In the genomic region with DNA sequence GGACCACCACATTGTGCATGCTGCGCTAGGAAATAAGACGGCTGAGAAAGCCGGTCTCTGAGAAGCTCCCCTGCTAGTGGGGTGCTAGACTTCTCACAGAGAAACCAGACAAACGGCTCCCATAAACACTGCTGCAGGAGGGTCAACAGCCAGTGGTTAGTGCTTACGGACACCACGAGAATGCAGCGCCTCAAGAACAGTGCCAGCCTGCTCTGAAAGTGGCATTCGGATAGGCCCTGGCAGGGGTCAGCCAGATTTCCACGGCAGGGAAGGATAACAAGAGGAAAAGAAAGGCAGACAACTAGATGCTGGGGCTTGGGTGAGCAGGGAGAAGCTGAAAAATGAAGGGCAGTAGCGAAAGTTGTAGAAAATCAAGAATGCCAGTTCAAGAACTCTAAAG, we compare ENCODE assay signal across 12 cellular contexts. TPM values are rescaled to one million over a fixed set of nuclear protein-coding genes. Genes with fewer than 3 reads are reported as not detected.
DNase-seq lines count a peak whose midpoint lies in the region; TF ChIP-seq lines count a peak whose summit lies in the region.
"Had no signal": no experiment of that assay in that cellular context is flagged by ENCODE, and none has a peak within 500 bp of the region (broad histone marks: within the 10 kb centered on the region; RNA-seq: fewer than 3 reads in every experiment).

No MANE protein-coding gene starts in this region.

- H3K4me1 ChIP-seq in mammary epithelial cell (ENCODE audit: insufficient read depth, low read length) (peaks cover 25% of the 10 kb centered on the region), neutrophil (ENCODE audit: control insufficient read depth in 1 of 2, insufficient read depth in 1 of 2, low read depth in 1 of 2, low read length in 1 of 2) (peaks cover 32 to 33% of the 10 kb centered on the region in 2 experiments)

- H4K20me1 ChIP-seq in mammary epithelial cell (ENCODE audit: insufficient read depth, low read length), result no peaks in the 10 kb centered on the region

- CTCF ChIA-PET in mammary epithelial cell (lab: Charles Lee; ENCODE audit: low non-redundant PET), result no interaction called here

- in situ Hi-C loops in mammary epithelial cell (cut with MboI; ENCODE audit: low sequenced_read_pairs in 2 of 2), result loop anchor here in 1 of 2 donors (5.0 kb wide), 1 partner anchor 36 kb away; no protein-coding TSS in a partner anchor

- H3K4me3 ChIP-seq in mammary epithelial cell (replicated peaks in 1 of 3; ENCODE audit: insufficient read depth in 1 of 3, low read depth in 2 of 3, low read length in 3 of 3) (no peak overlapping the region), neutrophil (ENCODE audit: low read depth in 1 of 2, low read length in 1 of 2) (no peak overlapping the region)
- H3K4me3 ChIP-seq: ovary had no signal

- BruUV-seq in mammary epithelial cell (replicated peaks; lab: Mats Ljungman, UMichigan), result no TSS peak

- H3K27me3 ChIP-seq in mammary epithelial cell (ENCODE audit: insufficient read depth, low read length) (no peaks in the 10 kb centered on the region), neutrophil (no peaks in the 10 kb centered on the region)
- H3K27me3 ChIP-seq: ovary had no signal

- WGBS in mammary epithelial cell (ENCODE audit: low coverage, missing lambda C conversion rate), result 96% methylated on average over 9 of the region's 10 CpGs

- H3K36me3 ChIP-seq in mammary epithelial cell (ENCODE audit: insufficient read depth, low read length) (peaks cover 2% of the 10 kb centered on the region), neutrophil (no peaks in the 10 kb centered on the region)
- H3K36me3 ChIP-seq: ovary had no signal

- no peak overlapping the region for H3K9ac ChIP-seq in mammary epithelial cell (ENCODE audit: insufficient read depth, low read length)

- H3K4me2 ChIP-seq in mammary epithelial cell (ENCODE audit: insufficient read depth, low read depth, low read length), result peak overlapping the region; percentile 72

- dilution Hi-C loops in mammary epithelial cell (cut with HindIII; ENCODE audit: low sequenced_read_pairs), result no loop called here

- peak overlapping the region; percentile 8 for H3K27ac ChIP-seq in mammary epithelial cell (ENCODE audit: insufficient read depth, low read depth, low read length)
- H3K27ac ChIP-seq in neutrophil, result peak overlapping the region; percentile 16
- H3K27ac ChIP-seq: ovary had no signal

- intact Hi-C loops in mammary epithelial cell (cut with micrococcal nuclease), result no loop called here

- H3K79me2 ChIP-seq in mammary epithelial cell (ENCODE audit: insufficient read depth, low read length), result peaks cover 98% of the 10 kb centered on the region

- no peak overlapping the region for H2AFZ ChIP-seq in mammary epithelial cell (ENCODE audit: low read depth, low read length)

- H3K9me3 ChIP-seq in mammary epithelial cell (replicated peaks; ENCODE audit: insufficient read depth, low read length) (no peaks in the 10 kb centered on the region), neutrophil (no peaks in the 10 kb centered on the region)
- H3K9me3 ChIP-seq: ovary had no signal

- DNase-seq in M059J (ENCODE audit: low read depth) (peak; percentile 30), mammary epithelial cell (no peak), NCI-H1105 (lab: John Stamatoyannopoulos, UW) (no peak)
- no peak for DNase-seq in central memory CD4-positive, alpha-beta T cell
- DNase-seq: activated CD4-positive, alpha-beta T cell treated with anti-CD3 and anti-CD28 coated beads, Interleukin-2, amount 50 U/mL, for 1 hour; HFFc6; hypothalamus; NCI-H446; OCI-M1; ovary; trophoblast cell had no signal

- no peak for TF ChIP-seq CTCF in mammary epithelial cell (conservative IDR thresholded peaks at IDR 0.05 in 1 of 2, IDR thresholded peaks at IDR 0.05 in 1 of 2; ENCODE audit: extremely low read depth in 1 of 2, insufficient read depth in 1 of 2, low read depth in 1 of 2, low read length in 2 of 2)
- no peak for TF ChIP-seq CTCF in neutrophil (IDR thresholded peaks at IDR 0.05)

RNA-seq across cellular contexts. Expression of gene PPTC7, which starts 26.4 kb away (rescaled TPM):
- total RNA-seq in M059J (2014; rRNA removed; shearing (Covaris generic)), result 1.7 and 5.2 TPM in 2 replicates
- total RNA-seq in mammary epithelial cell, result 10 to 100 TPM; 17.7 to 26.5 TPM
- polyA plus RNA-seq in mammary epithelial cell, result 18.2 TPM
- 12.5 TPM for polyA minus RNA-seq in mammary epithelial cell

RNA-seq across cellular contexts. Expression of gene RAD9B, which starts 54.6 kb away (rescaled TPM):
- total RNA-seq in M059J (2014; rRNA removed; shearing (Covaris generic)), result 0.47 and 1.1 TPM in 2 replicates
- total RNA-seq in mammary epithelial cell, result 1 to 10 TPM; 1.1 to 2.5 TPM
- polyA plus RNA-seq in mammary epithelial cell, result 0.27 TPM
- polyA minus RNA-seq in mammary epithelial cell, result 0.57 TPM

RNA-seq across cellular contexts. Expression of gene VPS29, which starts 54.8 kb away (rescaled TPM):
- 117 and 146 TPM in 2 replicates for total RNA-seq in M059J (2014; rRNA removed; shearing (Covaris generic))
- 100 to 1,000 TPM in 1 of 2 donors, 10 to 100 TPM in 1; 56.3 to 130 TPM for total RNA-seq in mammary epithelial cell
- 152 TPM for polyA plus RNA-seq in mammary epithelial cell
- polyA minus RNA-seq in mammary epithelial cell, result 39.9 TPM

RNA-seq across cellular contexts. Expression of gene TCTN1, which starts 57.2 kb away (rescaled TPM):
- 40.4 and 42.8 TPM in 2 replicates for total RNA-seq in M059J (2014; rRNA removed; shearing (Covaris generic))
- 10 to 100 TPM; 19.4 to 36.0 TPM for total RNA-seq in mammary epithelial cell
- 12.4 TPM for polyA plus RNA-seq in mammary epithelial cell
- 119 TPM for polyA minus RNA-seq in mammary epithelial cell
